8 cellular contexts compared by ENCODE assay signal in genomic region chr16:2531696-2532493, GRCh38. TPM values are rescaled to one million over a fixed set of nuclear protein-coding genes. Genes with fewer than 3 reads are reported as not detected.
DNase-seq lines count a peak whose midpoint lies in the region; TF ChIP-seq lines count a peak whose summit lies in the region.

No MANE protein-coding gene starts in this region.

- peak overlapping the region; percentile 85 for H2BK15ac ChIP-seq in neuronal stem cell (ENCODE audit: low read length)

- H4K20me1 ChIP-seq in MM.1S (ENCODE audit: insufficient read depth, low read length): no peaks in the 10 kb centered on the region

- peak overlapping the region; percentile 84 for H3K27ac ChIP-seq in MM.1S (ENCODE audit: low read length)
- peak overlapping the region; percentile 49 for H3K27ac ChIP-seq in neuronal stem cell (replicated peaks; ENCODE audit: low read length)
- peak overlapping the region; percentile 90 for H3K27ac ChIP-seq in subcutaneous abdominal adipose tissue (ENCODE audit: low read depth, low read length)

- H3K36me3 ChIP-seq in HAP-1 (replicated peaks) (peaks cover 12% of the 10 kb centered on the region), MM.1S (replicated peaks; ENCODE audit: insufficient read depth, low read length) (no peaks in the 10 kb centered on the region), neuronal stem cell (replicated peaks in 1 of 2; ENCODE audit: control insufficient read depth in 2 of 2, insufficient read depth in 2 of 2, low read length in 2 of 2) (peaks cover 12 to 23% of the 10 kb centered on the region in 2 donors), subcutaneous abdominal adipose tissue (ENCODE audit: control insufficient read depth in 5 of 5, insufficient read depth in 5 of 5, low read length in 5 of 5) (peaks cover 0 to 38% (median 26%) of the 10 kb centered on the region in 5 donors)

- H3K9me3 ChIP-seq in HAP-1 (no peaks in the 10 kb centered on the region), MM.1S (replicated peaks; ENCODE audit: insufficient read depth, low read length) (no peaks in the 10 kb centered on the region), neuronal stem cell (replicated peaks in 1 of 2; ENCODE audit: control insufficient read depth in 2 of 2, insufficient read depth in 1 of 2, low read depth in 1 of 2, low read length in 2 of 2) (no peaks in the 10 kb centered on the region), subcutaneous abdominal adipose tissue (ENCODE audit: control insufficient read depth in 5 of 5, low read length in 5 of 5) (no peaks in the 10 kb centered on the region)

- TF ChIP-seq CTCF in MM.1S (IDR thresholded peaks at IDR 0.05; ENCODE audit: low read length) (no peak), foreskin fibroblast (IDR thresholded peaks at IDR 0.05; ENCODE audit: low read depth, low read length) (no peak)

- H3K79me2 ChIP-seq in MM.1S (ENCODE audit: low read length): peaks cover 5% of the 10 kb centered on the region

- peaks cover 20% of the 10 kb centered on the region for H3F3A ChIP-seq in MM.1S (ENCODE audit: insufficient read depth, low read length)

- H3K14ac ChIP-seq in neuronal stem cell (ENCODE audit: low read length): peak overlapping the region; percentile 97

- peak overlapping the region; percentile 92 for H2AK5ac ChIP-seq in neuronal stem cell (ENCODE audit: low read depth, low read length)

- H3K4me1 ChIP-seq in HAP-1 (peaks cover 11% of the 10 kb centered on the region), MM.1S (ENCODE audit: low read length) (peaks cover 9% of the 10 kb centered on the region), neuronal stem cell (ENCODE audit: control insufficient read depth in 2 of 2, insufficient read depth in 1 of 2, low read depth in 1 of 2, low read length in 2 of 2) (peaks cover 6 to 20% of the 10 kb centered on the region in 2 donors), subcutaneous abdominal adipose tissue (ENCODE audit: control insufficient read depth in 5 of 5, insufficient read depth in 5 of 5, low read length in 5 of 5) (peaks cover 0 to 34% (median 25%) of the 10 kb centered on the region in 5 donors)

- peak overlapping the region; percentile 80 for H3K9ac ChIP-seq in MM.1S (ENCODE audit: low read length)
- H3K9ac ChIP-seq in neuronal stem cell (ENCODE audit: low read depth, low read length, poor library complexity): peak overlapping the region; percentile 92
- peak overlapping the region in 4 of 5 donors; percentile 68 to 80 (median 72) for H3K9ac ChIP-seq in subcutaneous abdominal adipose tissue (ENCODE audit: low read length in 5 of 5)

- peak overlapping the region; percentile 84 for H3K4ac ChIP-seq in neuronal stem cell (ENCODE audit: low read length)

- H3K23ac ChIP-seq in neuronal stem cell (ENCODE audit: low read depth, low read length, poor library complexity): peak overlapping the region; percentile 99

- no peak overlapping the region for H4K91ac ChIP-seq in neuronal stem cell (ENCODE audit: low read depth, low read length, poor library complexity)

- no peak overlapping the region for H4K8ac ChIP-seq in neuronal stem cell (ENCODE audit: low read depth, low read length)

- H2BK12ac ChIP-seq in neuronal stem cell (ENCODE audit: low read length): peak overlapping the region; percentile 84

- no CpG with 5 or more reads among the region's 84 CpGs for WGBS in neuronal stem cell (ENCODE audit: extremely low coverage in 2 of 2, insufficient read length in 2 of 2, insufficient replicate concordance in 1 of 2), 2 donors

- H3K4me2 ChIP-seq in MM.1S (ENCODE audit: low read depth, low read length): peak overlapping the region; percentile 79
- peak overlapping the region; percentile 96 for H3K4me2 ChIP-seq in neuronal stem cell (ENCODE audit: insufficient read depth, low read length, poor library complexity, severe bottlenecking)

- H3K27me3 ChIP-seq in HAP-1 (ENCODE audit: low read depth) (no peaks in the 10 kb centered on the region), MM.1S (replicated peaks; ENCODE audit: insufficient read depth, low read length) (no peaks in the 10 kb centered on the region), neuronal stem cell (ENCODE audit: control insufficient read depth in 3 of 3, insufficient read depth in 3 of 3, low read depth in 1 of 3, low read length in 3 of 3) (peaks cover 0 to 2% (median 0%) of the 10 kb centered on the region in 3 experiments), subcutaneous abdominal adipose tissue (ENCODE audit: control insufficient read depth in 5 of 5, insufficient read depth in 4 of 5, low read length in 5 of 5) (no peaks in the 10 kb centered on the region)

- H2BK5ac ChIP-seq in neuronal stem cell (ENCODE audit: low read length): peak overlapping the region; percentile 95

- peak overlapping the region; percentile 37 for H3K4me3 ChIP-seq in HAP-1
- H3K4me3 ChIP-seq in MM.1S (ENCODE audit: low read length): peak overlapping the region; percentile 70
- peak overlapping the region; percentile 50 to 66 for H3K4me3 ChIP-seq in foreskin fibroblast (ENCODE audit: low read depth in 1 of 2, low read length in 2 of 2)
- peak overlapping the region; percentile 53 to 85 for H3K4me3 ChIP-seq in neuronal stem cell (ENCODE audit: low read length in 2 of 2)
- H3K4me3 ChIP-seq in subcutaneous abdominal adipose tissue (ENCODE audit: low read depth in 1 of 5, low read length in 5 of 5): peak overlapping the region in 4 of 5 donors; percentile 70 to 84 (median 80)

- H2AFZ ChIP-seq in MM.1S (ENCODE audit: low read length): peak overlapping the region; percentile 81
- peak overlapping the region; percentile 84 for H2AFZ ChIP-seq in neuronal stem cell (ENCODE audit: low read length)

- in situ Hi-C loops in HAP-1 (cut with MboI; ENCODE audit: low sequenced_read_pairs): no loop called here

- no peak overlapping the region for H2BK120ac ChIP-seq in neuronal stem cell (ENCODE audit: low read depth, low read length)

- peak overlapping the region; percentile 95 for H3K18ac ChIP-seq in neuronal stem cell (ENCODE audit: low read length)

- peaks cover 7% of the 10 kb centered on the region for H3K79me1 ChIP-seq in neuronal stem cell (ENCODE audit: low read depth, low read length)

- DNase-seq in ELR (ENCODE audit: low read depth) (peak; percentile 97), HAP-1 (ENCODE audit: low spot score in 2 of 2) (peak; percentile 96 to 99), MM.1S (peak; percentile 99), SIG-M5 (lab: John Stamatoyannopoulos, UW) (peak; percentile 47), foreskin fibroblast (peak; percentile 98 to 100), neuronal stem cell (ENCODE audit: low spot score) (peak; percentile 95)
- DNase-seq in activated gamma-delta T cell treated with anti-CD3 and anti-CD28 coated beads, Interleukin-2, amount 50 U/mL, for 16 hours (ENCODE audit: low read depth): peak; percentile 95

- H3K9me2 ChIP-seq in MM.1S (replicated peaks; ENCODE audit: insufficient read depth, low read length): no peaks in the 10 kb centered on the region

RNA-seq across cellular contexts. Expression of gene CEMP1, which starts 0.7 kb away (rescaled TPM):
- not detected for polyA plus RNA-seq in neuronal stem cell (2013, experiment 1 of 2)
- polyA plus RNA-seq in neuronal stem cell (2013, experiment 2 of 2): 0.03 TPM

RNA-seq across cellular contexts. Expression of gene PDPK1, which starts 5.9 kb away (rescaled TPM):
- polyA plus RNA-seq in neuronal stem cell (2013, experiment 1 of 2): 9.7 TPM
- polyA plus RNA-seq in neuronal stem cell (2013, experiment 2 of 2): 10.3 TPM

RNA-seq across cellular contexts. Expression of gene AMDHD2, which starts 11.7 kb away (rescaled TPM):
- polyA plus RNA-seq in neuronal stem cell (2013, experiment 1 of 2): 6.3 TPM
- 6.9 TPM for polyA plus RNA-seq in neuronal stem cell (2013, experiment 2 of 2)

RNA-seq across cellular contexts. Expression of gene ATP6V0C, which starts 18.1 kb away (rescaled TPM):
- polyA plus RNA-seq in neuronal stem cell (2013, experiment 1 of 2): 244 TPM
- 240 TPM for polyA plus RNA-seq in neuronal stem cell (2013, experiment 2 of 2)

RNA-seq across cellular contexts. Expression of gene TBC1D24, which starts 57.0 kb away (rescaled TPM):
- 7.1 TPM for polyA plus RNA-seq in neuronal stem cell (2013, experiment 1 of 2)
- polyA plus RNA-seq in neuronal stem cell (2013, experiment 2 of 2): 7.2 TPM

Comparison
In these comparisons a context has a peak if more than half of its experiments do, and no peak if none do; other contexts are left out.
1. Peak in every context shown above with its lines: DNase-seq, H3K4me3 ChIP-seq and H3K27ac ChIP-seq.
2. DNase-seq: peak in every context shown above with its lines; median percentile 99 in MM.1S; 99 in foreskin fibroblast; 98 in HAP-1; 97 in ELR; 95 in activated gamma-delta T cell treated with anti-CD3 and anti-CD28 coated beads, Interleukin-2, amount 50 U/mL, for 16 hours; 95 in neuronal stem cell; 47 in SIG-M5.